In the genomic region with DNA sequence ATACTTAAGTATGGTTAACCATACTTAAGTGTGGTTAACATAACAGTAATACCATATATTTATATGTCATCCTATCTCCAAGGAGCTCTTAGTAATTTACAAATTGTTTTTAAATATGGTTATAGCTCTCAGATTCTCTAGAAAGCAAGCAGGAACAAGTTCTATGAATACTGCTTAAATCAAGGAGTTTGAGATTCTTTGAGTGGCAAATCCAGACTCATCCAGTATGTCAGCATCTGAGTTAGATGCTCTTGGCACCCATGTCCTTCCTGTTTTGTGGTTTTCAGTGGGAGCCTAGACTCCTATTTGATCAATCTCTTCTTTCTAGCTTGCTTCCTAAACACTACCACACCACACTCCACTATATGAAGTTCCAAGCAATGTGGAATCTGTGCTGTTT, we compare ENCODE assay signal across 25 cellular contexts.
"Had no signal": no experiment of that assay in that cellular context is flagged by ENCODE, and none has a peak within 500 bp of the region (broad histone marks: within the 10 kb centered on the region; RNA-seq: fewer than 3 reads in every experiment).

No MANE protein-coding gene starts in this region.

- ATAC-seq: activated naive CD4-positive, alpha-beta T cell treated with anti-CD3 and anti-CD28 coated beads, Interleukin-2, amount 50 U/mL, for 72 hours; activated T-cell treated with anti-CD3 and anti-CD28 coated beads, Interleukin-2, amount 50 U/mL, for 72 hours; effector memory CD8-positive, alpha-beta T cell; WTC11 had no signal

- H3K27ac ChIP-seq: ascending aorta, breast epithelium, coronary artery, dorsolateral prefrontal cortex, epithelial cell of prostate, esophagus squamous epithelium, VCaP had no signal

- H3K27me3 ChIP-seq: ascending aorta, breast epithelium, dorsolateral prefrontal cortex, esophagus squamous epithelium had no signal

- H3K4me1 ChIP-seq: ascending aorta, breast epithelium, esophagus squamous epithelium had no signal

- DNase-seq: activated CD4-positive, alpha-beta memory T cell treated with anti-CD3 and anti-CD28 coated beads, Interleukin-2, amount 10 ng/mL, durations not matched to agents 7 days and 5 days; activated CD4-positive, alpha-beta T cell treated with anti-CD3 and anti-CD28 coated beads for 1 hour; activated CD4-positive, alpha-beta T cell treated with anti-CD3 and anti-CD28 coated beads for 4 hours; activated CD4-positive, alpha-beta T cell treated with anti-CD3 and anti-CD28 coated beads, Interleukin-2, amount 10 ng/mL, durations not matched to agents 7 days and 5 days; activated CD4-positive, alpha-beta T cell treated with anti-CD3 and anti-CD28 coated beads, Interleukin-2, amount 50 U/mL, for 4 hours; activated CD8-positive, alpha-beta memory T cell treated with anti-CD3 and anti-CD28 coated beads, Interleukin-2, amount 50 U/mL, for 48 hours; activated gamma-delta T cell; activated naive CD4-positive, alpha-beta T cell; activated naive CD4-positive, alpha-beta T cell treated with anti-CD3 and anti-CD28 coated beads, Interleukin-2, amount 10 ng/mL, durations not matched to agents 7 days and 5 days; activated naive CD8-positive, alpha-beta T cell treated with anti-CD3 and anti-CD28 coated beads, Interleukin-2, amount 10 ng/mL, durations not matched to agents 7 days and 5 days; activated T-cell treated with anti-CD3 and anti-CD28 coated beads for 4 hours; activated T-cell treated with anti-CD3 and anti-CD28 coated beads, Interleukin-2, amount 50 U/mL, for 24 hours; activated T-cell treated with anti-CD3 and anti-CD28 coated beads, Interleukin-2, amount 50 U/mL, for 72 hours; dorsolateral prefrontal cortex; effector memory CD8-positive, alpha-beta T cell; esophagus squamous epithelium; head of caudate nucleus; T-helper 2 cell had no signal
